In the genomic region with DNA sequence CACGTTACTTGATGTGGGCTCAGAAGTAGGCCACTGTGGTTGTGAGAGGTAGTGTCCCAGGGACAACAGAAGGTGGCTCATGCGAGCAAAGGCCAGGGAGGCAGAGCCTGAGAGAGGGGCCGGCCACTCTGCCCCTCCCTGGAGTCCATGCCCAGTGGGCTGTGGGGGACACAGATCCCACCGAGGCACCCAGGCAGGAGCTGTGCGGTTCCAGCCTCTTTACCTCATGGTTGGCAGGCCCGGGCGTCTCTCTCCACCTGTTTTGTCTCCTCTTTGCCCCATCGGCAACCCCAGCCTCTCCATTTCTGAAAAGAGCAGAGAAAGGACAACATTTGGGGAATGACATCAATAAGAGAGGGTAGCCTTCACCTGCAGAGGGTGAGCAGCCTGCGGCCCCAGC, we compare ENCODE assay signal across 23 cellular contexts.
"Had no signal": no experiment of that assay in that cellular context is flagged by ENCODE, and none has a peak within 500 bp of the region (broad histone marks: within the 10 kb centered on the region; RNA-seq: fewer than 3 reads in every experiment).

No MANE protein-coding gene starts in this region.

- H3K4me3 Mint-ChIP-seq: activated CD4-positive, alpha-beta T cell treated with anti-CD3 and anti-CD28 coated beads, Interleukin-2, amount 10 ng/mL, durations not matched to agents 7 days and 5 days; activated naive CD4-positive, alpha-beta T cell treated with anti-CD3 and anti-CD28 coated beads, Interleukin-2, amount 10 ng/mL, durations not matched to agents 7 days and 5 days; activated naive CD8-positive, alpha-beta T cell treated with anti-CD3 and anti-CD28 coated beads for 36 hours; T-cell had no signal

- H3K9me3 Mint-ChIP-seq: activated CD4-positive, alpha-beta T cell treated with anti-CD3 and anti-CD28 coated beads, Interleukin-2, amount 10 ng/mL, durations not matched to agents 7 days and 5 days; activated naive CD4-positive, alpha-beta T cell treated with anti-CD3 and anti-CD28 coated beads, Interleukin-2, amount 10 ng/mL, durations not matched to agents 7 days and 5 days; activated naive CD8-positive, alpha-beta T cell treated with anti-CD3 and anti-CD28 coated beads for 36 hours; activated T-helper 2 cell treated with anti-CD3 and anti-CD28 coated beads, Interferon-gamma antibody, Interleukin-2, Interleukin-4, amounts not matched to agents 10 μg/mL and 5 μg/mL and 100 μg/mL, durations not matched to agents 14 hours and 24 hours and 36 hours; T-cell had no signal

- H3K36me3 Mint-ChIP-seq: activated naive CD4-positive, alpha-beta T cell treated with anti-CD3 and anti-CD28 coated beads, Interleukin-2, amount 10 ng/mL, durations not matched to agents 7 days and 5 days; activated naive CD8-positive, alpha-beta T cell treated with anti-CD3 and anti-CD28 coated beads for 36 hours; T-cell had no signal

- H3K27me3 ChIP-seq: brain microvascular endothelial cell, cardiac muscle cell had no signal

- DNase-seq: activated CD4-positive, alpha-beta T cell treated with anti-CD3 and anti-CD28 coated beads, Interleukin-2, amount 10 ng/mL, durations not matched to agents 7 days and 5 days; activated CD4-positive, CD25-positive, alpha-beta regulatory T cell; activated gamma-delta T cell treated with Interleukin-2 at 50 U/mL for 16 hours; activated naive CD4-positive, alpha-beta T cell treated with anti-CD3 and anti-CD28 coated beads, Interleukin-2, amount 10 ng/mL, durations not matched to agents 7 days and 5 days; activated naive CD8-positive, alpha-beta T cell treated with anti-CD3 and anti-CD28 coated beads for 36 hours; activated T-cell treated with anti-CD3 and anti-CD28 coated beads for 4 hours; activated T-cell treated with anti-CD3 and anti-CD28 coated beads, Interleukin-2, amount 50 U/mL, for 48 hours; brain microvascular endothelial cell; KG1; NCI-H1048; NCI-H1417; NCI-H1694; NCI-H2107; NCI-H2171 treated with DMSO at 0.1 percent for 48 hours; NCI-H226; NCI-H526 treated with DMSO at 0.1 percent for 48 hours; NCI-H82; T-cell; T-helper 2 cell; T1000 had no signal

- H3K27ac ChIP-seq: brain microvascular endothelial cell, cardiac muscle cell, SK-N-MC had no signal

- H3K4me3 ChIP-seq: cardiac muscle cell, SK-N-MC had no signal

- ATAC-seq: T-cell had no signal

- H3K27ac Mint-ChIP-seq: activated CD4-positive, alpha-beta T cell treated with anti-CD3 and anti-CD28 coated beads, Interleukin-2, amount 10 ng/mL, durations not matched to agents 7 days and 5 days; activated naive CD4-positive, alpha-beta T cell treated with anti-CD3 and anti-CD28 coated beads, Interleukin-2, amount 10 ng/mL, durations not matched to agents 7 days and 5 days; activated naive CD8-positive, alpha-beta T cell treated with anti-CD3 and anti-CD28 coated beads for 36 hours; activated T-helper 2 cell treated with anti-CD3 and anti-CD28 coated beads, Interferon-gamma antibody, Interleukin-2, Interleukin-4, amounts not matched to agents 10 μg/mL and 5 μg/mL and 100 μg/mL, durations not matched to agents 14 hours and 24 hours and 36 hours; T-cell had no signal

- H3K27me3 Mint-ChIP-seq: activated CD4-positive, alpha-beta T cell treated with anti-CD3 and anti-CD28 coated beads, Interleukin-2, amount 10 ng/mL, durations not matched to agents 7 days and 5 days; activated naive CD8-positive, alpha-beta T cell treated with anti-CD3 and anti-CD28 coated beads for 36 hours had no signal

- H3K36me3 ChIP-seq: brain microvascular endothelial cell, cardiac muscle cell had no signal
